Comparison of ENCODE assay signal across 30 cellular contexts in the genomic region with DNA sequence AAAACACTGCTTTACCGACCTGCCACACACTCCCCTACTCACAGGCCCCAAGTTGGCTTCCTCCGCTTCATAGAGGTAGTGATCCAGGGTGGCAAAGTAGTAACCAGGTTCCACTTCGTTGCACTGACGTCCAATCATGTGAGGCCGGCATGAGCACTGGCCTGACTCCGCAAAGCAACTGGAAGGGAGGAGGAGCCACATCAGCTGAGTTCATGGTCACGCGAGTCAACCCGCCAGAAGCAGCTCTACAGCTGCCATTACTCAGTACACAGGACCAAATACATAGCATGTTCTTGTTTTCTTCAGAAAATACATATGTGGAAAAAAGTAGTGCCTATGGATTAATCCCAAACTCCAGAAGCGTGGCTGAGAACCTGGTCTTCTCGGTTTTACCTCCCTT. TPM values are rescaled to one million over a fixed set of nuclear protein-coding genes. Genes with fewer than 3 reads are reported as not detected.
"Had no signal": no experiment of that assay in that cellular context is flagged by ENCODE, and none has a peak within 500 bp of the region (broad histone marks: within the 10 kb centered on the region; RNA-seq: fewer than 3 reads in every experiment).

No MANE protein-coding gene starts in this region.

- H3K9me3 ChIP-seq: gastrocnemius medialis, heart left ventricle, ovary, stomach, thyroid gland had no signal

- FAIRE-seq: endometrium, islet of Langerhans had no signal

- H3K4me3 ChIP-seq: gastrocnemius medialis, heart left ventricle, lung, ovary, stomach, thyroid gland had no signal

- ATAC-seq: effector memory CD8-positive, alpha-beta T cell; esophagus mucosa; gastrocnemius medialis; heart left ventricle; left colon; left ventricle myocardium superior; naive thymus-derived CD4-positive, alpha-beta T cell; sciatic nerve; stimulated activated effector memory CD8-positive, alpha-beta T cell treated with anti-CD3 and anti-CD28 coated beads, Interleukin-12 subunit alpha, Interleukin-12 subunit beta, amount 100 ng/mL, for 72 hours had no signal

- H3K36me3 Mint-ChIP-seq: naive thymus-derived CD4-positive, alpha-beta T cell; stimulated activated effector memory CD8-positive, alpha-beta T cell treated with anti-CD3 and anti-CD28 coated beads, Interleukin-12 subunit alpha, Interleukin-12 subunit beta, amount 100 ng/mL, for 72 hours had no signal

- H3K4me3 Mint-ChIP-seq: effector memory CD8-positive, alpha-beta T cell; naive thymus-derived CD4-positive, alpha-beta T cell; nephron; stimulated activated effector memory CD8-positive, alpha-beta T cell treated with anti-CD3 and anti-CD28 coated beads, Interleukin-12 subunit alpha, Interleukin-12 subunit beta, amount 100 ng/mL, for 72 hours had no signal

- H3K27ac Mint-ChIP-seq: effector memory CD8-positive, alpha-beta T cell; nephron; progenitor cell of endocrine pancreas; stimulated activated effector memory CD8-positive, alpha-beta T cell treated with anti-CD3 and anti-CD28 coated beads, Interleukin-12 subunit alpha, Interleukin-12 subunit beta, amount 100 ng/mL, for 72 hours had no signal

- H3K27me3 Mint-ChIP-seq: progenitor cell of endocrine pancreas had no signal

- H3K27me3 ChIP-seq: heart left ventricle, ovary, stomach, thyroid gland had no signal

- H3K27ac ChIP-seq: epithelial cell of prostate, gastrocnemius medialis, ovary, thyroid gland had no signal

- H3K4me1 Mint-ChIP-seq: naive thymus-derived CD4-positive, alpha-beta T cell; stimulated activated effector memory CD8-positive, alpha-beta T cell treated with anti-CD3 and anti-CD28 coated beads, Interleukin-12 subunit alpha, Interleukin-12 subunit beta, amount 100 ng/mL, for 72 hours had no signal

- DNase-seq: caudate nucleus; cerebellar nuclear complex; cortex of kidney; effector memory CD8-positive, alpha-beta T cell; foreskin fibroblast; gastrocnemius medialis; heart left ventricle; hippocampal formation; left colon; left ventricle myocardium superior; mesendoderm; midbrain; naive thymus-derived CD4-positive, alpha-beta T cell; nucleus accumbens; ovary; stimulated activated CD4-positive, alpha-beta T cell treated with anti-CD3 and anti-CD28 coated beads, Interleukin-2, amount 100 ng/mL, for 24 hours; stimulated activated CD4-positive, alpha-beta T cell treated with anti-CD3 and anti-CD28 coated beads, Interleukin-4, amount 100 ng/mL, for 24 hours; stimulated activated naive CD4-positive, alpha-beta T cell treated with Interleukin-2 at 50 U/mL for 16 hours; stomach; thyroid gland; trophoblast cell had no signal

- H3K4me1 ChIP-seq: thyroid gland had no signal

- H3K36me3 ChIP-seq: gastrocnemius medialis, ovary had no signal

RNA-seq across cellular contexts. Expression of gene LAMB1, which starts 38.5 kb away (rescaled TPM):
- total RNA-seq: naive thymus-derived CD4-positive, alpha-beta T cell had no signal
